Comparison of ENCODE assay signal across 16 cellular contexts in the genomic region with DNA sequence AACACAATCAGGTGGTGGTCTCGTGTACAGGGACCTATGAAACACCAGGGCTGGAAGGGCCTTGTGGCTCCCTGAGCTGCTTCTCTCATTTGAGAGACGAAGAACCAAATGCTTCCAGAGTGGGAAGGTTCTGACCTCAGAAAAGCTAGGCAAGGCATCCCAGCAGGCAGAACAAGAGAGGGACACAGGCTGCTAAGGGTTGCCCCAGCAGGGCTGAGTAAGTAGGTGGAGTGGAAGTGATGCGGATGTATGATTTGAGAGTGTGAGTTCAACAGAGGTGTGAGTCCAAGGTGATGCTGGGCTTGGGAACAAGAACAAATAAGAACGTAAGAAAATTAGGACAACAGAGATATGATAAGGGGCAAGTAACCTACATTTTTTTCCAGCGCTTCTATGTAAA.
DNase-seq lines count a peak whose midpoint lies in the region; ATAC-seq and TF ChIP-seq lines count a peak whose summit lies in the region.
"Had no signal": no experiment of that assay in that cellular context is flagged by ENCODE, and none has a peak within 500 bp of the region (broad histone marks: within the 10 kb centered on the region; RNA-seq: fewer than 3 reads in every experiment).

No MANE protein-coding gene starts in this region.

- POLR2A ChIA-PET in activated B cell treated with CpG ODN at 0.5 μM for 24 hours (lab: Charles Lee), result no interaction called here

- peak; percentile 30 for DNase-seq in activated naive CD4-positive, alpha-beta T cell treated with anti-CD3 and anti-CD28 coated beads for 36 hours
- no peak for DNase-seq in activated naive CD4-positive, alpha-beta T cell treated with anti-CD3 and anti-CD28 coated beads, Interleukin-2, amount 50 U/mL, for 16 hours
- DNase-seq in activated B cell treated with CpG ODN at 0.5 μM for 24 hours (no peak), HK-2 (ENCODE audit: unreplicated experiment) (no peak)
- no peak for DNase-seq in effector memory CD8-positive, alpha-beta T cell
- DNase-seq in NK-92 treated with Interleukin-12 subunit alpha and Interleukin-12 subunit beta, amount 100 ng/mL, for 24 hours (lab: John Stamatoyannopoulos, UW), result no peak
- DNase-seq: HFFc6, Karpas-422, MG63, NCI-H1092, NCI-H1694, NCI-H226, NCI-H524 treated with DMSO at 0.1 percent for 48 hours, SHP77 had no signal

- H3K27me3 Mint-ChIP-seq in activated naive CD4-positive, alpha-beta T cell treated with anti-CD3 and anti-CD28 coated beads for 36 hours (ENCODE audit: low read depth), result no peaks in the 10 kb centered on the region
- H3K27me3 Mint-ChIP-seq in activated B cell treated with CpG ODN at 0.5 μM for 24 hours, result no peaks in the 10 kb centered on the region
- peaks cover 23 to 26% of the 10 kb centered on the region in 2 donors for H3K27me3 Mint-ChIP-seq in effector memory CD8-positive, alpha-beta T cell
- H3K27me3 Mint-ChIP-seq in stimulated activated naive CD8-positive, alpha-beta T cell treated with anti-CD3 and anti-CD28 coated beads, Interleukin-15, Interleukin-2, amounts not matched to agents 100 ng/mL and 50 ng/mL, for 24 hours, result no peaks in the 10 kb centered on the region

- H3K36me3 Mint-ChIP-seq in activated naive CD4-positive, alpha-beta T cell treated with anti-CD3 and anti-CD28 coated beads for 36 hours (ENCODE audit: low read depth), result peaks cover 10% of the 10 kb centered on the region
- H3K36me3 Mint-ChIP-seq in activated B cell treated with CpG ODN at 0.5 μM for 24 hours (ENCODE audit: low read depth), result peaks cover 35% of the 10 kb centered on the region
- H3K36me3 Mint-ChIP-seq in effector memory CD8-positive, alpha-beta T cell (ENCODE audit: insufficient read depth), result no peaks in the 10 kb centered on the region
- peaks cover 61% of the 10 kb centered on the region for H3K36me3 Mint-ChIP-seq in stimulated activated naive CD8-positive, alpha-beta T cell treated with anti-CD3 and anti-CD28 coated beads, Interleukin-15, Interleukin-2, amounts not matched to agents 100 ng/mL and 50 ng/mL, for 24 hours (ENCODE audit: low read depth)

- no peak overlapping the region for H3K4me3 Mint-ChIP-seq in activated naive CD4-positive, alpha-beta T cell treated with anti-CD3 and anti-CD28 coated beads for 36 hours
- no peak overlapping the region for H3K4me3 Mint-ChIP-seq in activated B cell treated with CpG ODN at 0.5 μM for 24 hours
- no peak overlapping the region for H3K4me3 Mint-ChIP-seq in effector memory CD8-positive, alpha-beta T cell
- H3K4me3 Mint-ChIP-seq in stimulated activated naive CD8-positive, alpha-beta T cell treated with anti-CD3 and anti-CD28 coated beads, Interleukin-15, Interleukin-2, amounts not matched to agents 100 ng/mL and 50 ng/mL, for 24 hours, result peak overlapping the region; percentile 17
- H3K4me3 Mint-ChIP-seq: HFFc6 had no signal

- intact Hi-C loops in activated naive CD4-positive, alpha-beta T cell treated with anti-CD3 and anti-CD28 coated beads for 36 hours (cut with micrococcal nuclease), result no loop called here
- intact Hi-C loops in activated B cell treated with CpG ODN at 0.5 μM for 24 hours (cut with micrococcal nuclease), result no loop called here

- no peak for ATAC-seq in activated B cell treated with CpG ODN at 0.5 μM for 24 hours (ENCODE audit: low read depth)
- peak; percentile 45 for ATAC-seq in effector memory CD8-positive, alpha-beta T cell (replicated peaks)
- no peak for ATAC-seq in GM19452 (IDR thresholded peaks at IDR 0.05; ENCODE audit: unreplicated experiment)

- H3K4me1 Mint-ChIP-seq in activated naive CD4-positive, alpha-beta T cell treated with anti-CD3 and anti-CD28 coated beads for 36 hours (ENCODE audit: low read depth), result peaks cover 85% of the 10 kb centered on the region
- H3K4me1 Mint-ChIP-seq in activated B cell treated with CpG ODN at 0.5 μM for 24 hours, result peaks cover 81% of the 10 kb centered on the region
- H3K4me1 Mint-ChIP-seq in effector memory CD8-positive, alpha-beta T cell (ENCODE audit: low read depth in 2 of 2), result peaks cover 0 to 3% of the 10 kb centered on the region in 2 donors
- peaks cover 97% of the 10 kb centered on the region for H3K4me1 Mint-ChIP-seq in stimulated activated naive CD8-positive, alpha-beta T cell treated with anti-CD3 and anti-CD28 coated beads, Interleukin-15, Interleukin-2, amounts not matched to agents 100 ng/mL and 50 ng/mL, for 24 hours (ENCODE audit: low read depth)

- CTCF ChIA-PET in activated naive CD4-positive, alpha-beta T cell treated with anti-CD3 and anti-CD28 coated beads for 36 hours (lab: Charles Lee), result interaction anchor here (1.2 to 1.9 kb wide), 2 partner anchors 43 to 66 kb away, joined by 4 to 6 read pairs; no protein-coding TSS in a partner anchor
- CTCF ChIA-PET in activated B cell treated with CpG ODN at 0.5 μM for 24 hours (lab: Charles Lee), result interaction anchor here (0.9 kb wide), 1 partner anchor 9 kb away, joined by 3 read pairs; no protein-coding TSS in a partner anchor

- no peak for TF ChIP-seq CTCF in activated B cell treated with CpG ODN at 0.5 μM for 24 hours (IDR thresholded peaks at IDR 0.05)

- no peaks in the 10 kb centered on the region for H3K9me3 Mint-ChIP-seq in activated naive CD4-positive, alpha-beta T cell treated with anti-CD3 and anti-CD28 coated beads for 36 hours
- H3K9me3 Mint-ChIP-seq in activated B cell treated with CpG ODN at 0.5 μM for 24 hours, result no peaks in the 10 kb centered on the region
- H3K9me3 Mint-ChIP-seq in effector memory CD8-positive, alpha-beta T cell, result no peaks in the 10 kb centered on the region
- H3K9me3 Mint-ChIP-seq in stimulated activated naive CD8-positive, alpha-beta T cell treated with anti-CD3 and anti-CD28 coated beads, Interleukin-15, Interleukin-2, amounts not matched to agents 100 ng/mL and 50 ng/mL, for 24 hours, result no peaks in the 10 kb centered on the region
- H3K9me3 Mint-ChIP-seq: HFFc6 had no signal

- peak overlapping the region; percentile 53 for H3K27ac Mint-ChIP-seq in activated naive CD4-positive, alpha-beta T cell treated with anti-CD3 and anti-CD28 coated beads for 36 hours
- peak overlapping the region; percentile 84 for H3K27ac Mint-ChIP-seq in activated B cell treated with CpG ODN at 0.5 μM for 24 hours
- no peak overlapping the region for H3K27ac Mint-ChIP-seq in effector memory CD8-positive, alpha-beta T cell
- H3K27ac Mint-ChIP-seq in stimulated activated naive CD8-positive, alpha-beta T cell treated with anti-CD3 and anti-CD28 coated beads, Interleukin-15, Interleukin-2, amounts not matched to agents 100 ng/mL and 50 ng/mL, for 24 hours, result peak overlapping the region; percentile 83
- H3K27ac Mint-ChIP-seq: HFFc6 had no signal

Comparison
In these comparisons a context has a peak if more than half of its experiments do, and no peak if none do; other contexts are left out.
1. H3K27ac Mint-ChIP-seq: peak in activated naive CD4-positive, alpha-beta T cell treated with anti-CD3 and anti-CD28 coated beads for 36 hours (single experiment), activated B cell treated with CpG ODN at 0.5 μM for 24 hours (single experiment) and stimulated activated naive CD8-positive, alpha-beta T cell treated with anti-CD3 and anti-CD28 coated beads, Interleukin-15, Interleukin-2, amounts not matched to agents 100 ng/mL and 50 ng/mL, for 24 hours (single experiment); none in effector memory CD8-positive, alpha-beta T cell (0 of 2).